8 cellular contexts compared by ENCODE assay signal in the genomic region with DNA sequence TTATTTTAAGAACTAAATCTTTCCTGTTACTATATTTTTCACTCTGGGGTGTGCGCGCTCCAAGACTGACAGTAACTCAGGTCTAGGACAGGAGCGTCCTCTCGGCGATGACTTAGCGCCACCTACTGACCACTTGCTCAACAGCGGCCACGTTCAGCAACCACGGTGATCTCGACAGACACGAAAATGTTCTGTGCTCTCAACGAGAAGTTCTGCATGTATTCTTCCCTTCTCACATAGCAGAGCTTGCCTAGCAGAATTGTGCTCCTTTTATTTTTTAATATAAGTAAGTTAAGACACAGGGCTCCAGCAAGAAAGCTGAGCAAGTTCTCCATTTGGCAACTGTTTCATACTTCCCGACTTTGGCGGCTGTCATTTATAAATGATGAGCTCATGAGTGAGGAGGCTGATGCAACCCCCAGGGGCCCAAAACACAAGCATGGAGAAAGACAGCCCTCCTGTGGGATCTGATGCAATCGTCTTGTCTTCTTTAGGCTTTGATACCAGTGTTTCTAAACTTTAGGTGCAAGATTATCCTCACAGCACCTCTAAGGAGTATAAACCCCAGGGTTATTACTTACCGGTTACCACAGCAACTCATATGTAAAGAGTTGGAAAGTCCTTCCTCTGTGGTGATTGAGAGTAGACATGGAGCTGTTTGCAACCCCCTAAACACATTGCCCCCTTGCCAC.
DNase-seq lines count a peak whose midpoint lies in the region; ATAC-seq and TF ChIP-seq lines count a peak whose summit lies in the region.

No MANE protein-coding gene starts in this region.

- peak; percentile 97 for ATAC-seq in GM21576 (IDR thresholded peaks at IDR 0.05; ENCODE audit: unreplicated experiment)
- ATAC-seq in natural killer cell treated with Interleukin-12 subunit alpha and Interleukin-12 subunit beta and Interleukin-15 and Interleukin-18, amount 100 ng/mL, for 72 hours, result peak; percentile 86 to 87
- peak; percentile 97 to 99 for ATAC-seq in stimulated activated naive B cell treated with anti-CD40 and anti-IgM and Interleukin-4, amounts not matched to agents 10 μg/mL and 1 μg/mL and 100 μg/mL, for 72 hours (replicated peaks)

- no peak overlapping the region for H3K4me3 ChIP-seq in OCI-LY7 (ENCODE audit: low read depth, low read length, poor library complexity, severe bottlenecking)
- H3K4me3 ChIP-seq in esophagus muscularis mucosa, result peak overlapping the region in 3 of 4 donors; percentile 16 to 41 (median 21)

- POLR2A ChIA-PET in OCI-LY7 (lab: Charles Lee), result interaction anchor here (1.0 kb wide), 1 partner anchor 12 kb away, joined by 3 read pairs; no protein-coding TSS in a partner anchor

- WGBS in esophagus muscularis mucosa, result 5% methylated on average over 15 of the region's 16 CpGs

- no peak overlapping the region for H3K27ac Mint-ChIP-seq in natural killer cell treated with Interleukin-12 subunit alpha and Interleukin-12 subunit beta and Interleukin-15 and Interleukin-18, amount 100 ng/mL, for 72 hours
- H3K27ac Mint-ChIP-seq in stimulated activated naive B cell treated with anti-CD40 and anti-IgM and Interleukin-4, amounts not matched to agents 10 μg/mL and 1 μg/mL and 100 μg/mL, for 72 hours, result no peak overlapping the region

- no peak overlapping the region for H3K4me3 Mint-ChIP-seq in natural killer cell treated with Interleukin-12 subunit alpha and Interleukin-12 subunit beta and Interleukin-15 and Interleukin-18, amount 100 ng/mL, for 72 hours
- H3K4me3 Mint-ChIP-seq in stimulated activated naive B cell treated with anti-CD40 and anti-IgM and Interleukin-4, amounts not matched to agents 10 μg/mL and 1 μg/mL and 100 μg/mL, for 72 hours, result no peak overlapping the region

- intact Hi-C loops in OCI-LY7 (cut with micrococcal nuclease; ENCODE audit: unreplicated experiment) (loop anchor here (2.0 to 10.0 kb wide), 3 partner anchors 359 to 1581 kb away; partner anchors contain the start of gene HLX), esophagus muscularis mucosa (cut with DNase I) (loop anchor here (2.0 to 10.0 kb wide), 3 partner anchors 361 to 979 kb away; no protein-coding TSS in a partner anchor)

- no peak for TF ChIP-seq POLR2A in esophagus muscularis mucosa (IDR thresholded peaks at IDR 0.05; ENCODE audit: low read depth)

- CTCF ChIA-PET in OCI-LY7 (lab: Charles Lee; ENCODE audit: unreplicated experiment), result interaction anchor here (0.7 to 1.0 kb wide), 2 partner anchors 10 to 240 kb away, joined by 3 to 5 read pairs; no protein-coding TSS in a partner anchor

- peaks cover 9% of the 10 kb centered on the region for H3K36me3 Mint-ChIP-seq in natural killer cell treated with Interleukin-12 subunit alpha and Interleukin-12 subunit beta and Interleukin-15 and Interleukin-18, amount 100 ng/mL, for 72 hours
- H3K36me3 Mint-ChIP-seq in stimulated activated naive B cell treated with anti-CD40 and anti-IgM and Interleukin-4, amounts not matched to agents 10 μg/mL and 1 μg/mL and 100 μg/mL, for 72 hours, result peaks cover 8 to 12% of the 10 kb centered on the region in 2 donors

- H3K4me1 Mint-ChIP-seq in natural killer cell treated with Interleukin-12 subunit alpha and Interleukin-12 subunit beta and Interleukin-15 and Interleukin-18, amount 100 ng/mL, for 72 hours (ENCODE audit: low read depth in 2 of 2), result peaks cover 0 to 3% of the 10 kb centered on the region in 2 donors
- peaks cover 5 to 12% of the 10 kb centered on the region in 2 donors for H3K4me1 Mint-ChIP-seq in stimulated activated naive B cell treated with anti-CD40 and anti-IgM and Interleukin-4, amounts not matched to agents 10 μg/mL and 1 μg/mL and 100 μg/mL, for 72 hours

- H3K9me2 ChIP-seq in OCI-LY7 (ENCODE audit: insufficient read depth, low read length), result no peaks in the 10 kb centered on the region

- no TSS peak for BruUV-seq in OCI-LY7 (replicated peaks; lab: Mats Ljungman, UMichigan)

- peak; percentile 96 for TF ChIP-seq CTCF in OCI-LY7 (conservative IDR thresholded peaks at IDR 0.05; ENCODE audit: low read length)
- TF ChIP-seq CTCF in esophagus muscularis mucosa (IDR thresholded peaks at IDR 0.05), result peak; percentile 89 to 95 (median 92)

- peak overlapping the region; percentile 30; the same call in 1 of the 2 replicates for H3K4me2 ChIP-seq in OCI-LY7 (ENCODE audit: low read length)

- peak overlapping the region; percentile 73 for H2AFZ ChIP-seq in OCI-LY7 (ENCODE audit: low read length)

- H3K79me2 ChIP-seq in OCI-LY7 (ENCODE audit: insufficient read depth, low read depth, low read length), result no peaks in the 10 kb centered on the region

- H3K4me1 ChIP-seq in OCI-LY7 (ENCODE audit: insufficient read depth, low read length, poor library complexity, severe bottlenecking) (no peaks in the 10 kb centered on the region), esophagus muscularis mucosa (peaks cover 10 to 20% (median 18%) of the 10 kb centered on the region in 4 donors)

- H3K27ac ChIP-seq in OCI-LY7 (ENCODE audit: low read depth, low read length, poor library complexity, severe bottlenecking) (no peak overlapping the region), esophagus muscularis mucosa (replicated peaks in 1 of 4) (peak overlapping the region in 3 of 4 donors; percentile 36 to 61 (median 40))

- peaks cover 9% of the 10 kb centered on the region for H3K9me3 Mint-ChIP-seq in natural killer cell treated with Interleukin-12 subunit alpha and Interleukin-12 subunit beta and Interleukin-15 and Interleukin-18, amount 100 ng/mL, for 72 hours
- peaks cover 10% of the 10 kb centered on the region in 2 donors for H3K9me3 Mint-ChIP-seq in stimulated activated naive B cell treated with anti-CD40 and anti-IgM and Interleukin-4, amounts not matched to agents 10 μg/mL and 1 μg/mL and 100 μg/mL, for 72 hours

- no peaks in the 10 kb centered on the region for H3K36me3 ChIP-seq in OCI-LY7 (ENCODE audit: insufficient read depth, low read length)
- no peaks in the 10 kb centered on the region for H3K36me3 ChIP-seq in esophagus muscularis mucosa

- DNase-seq in DMS79 (lab: John Stamatoyannopoulos, UW) (peak; percentile 22), HuH-7 (ENCODE audit: low spot score) (peak; percentile 75), OCI-LY7 (ENCODE audit: low spot score) (peak; percentile 75), activated T-cell treated with anti-CD3 and anti-CD28 coated beads for 24 hours (ENCODE audit: low read depth) (peak; percentile 74), esophagus muscularis mucosa (ENCODE audit: extremely low spot score) (peak; percentile 95)
- DNase-seq in natural killer cell treated with Interleukin-12 subunit alpha and Interleukin-12 subunit beta and Interleukin-15 and Interleukin-18, amount 100 ng/mL, for 72 hours (ENCODE audit: low spot score), result peak; percentile 81
- DNase-seq in stimulated activated naive B cell treated with anti-CD40 and anti-IgM and Interleukin-4, amounts not matched to agents 10 μg/mL and 1 μg/mL and 100 μg/mL, for 72 hours, result peak; percentile 71

- H3K27me3 ChIP-seq in esophagus muscularis mucosa, result no peaks in the 10 kb centered on the region

- no peak for TF ChIP-seq EP300 in esophagus muscularis mucosa (IDR thresholded peaks at IDR 0.05)

- peaks cover 2 to 6% of the 10 kb centered on the region in 2 donors for H3K27me3 Mint-ChIP-seq in natural killer cell treated with Interleukin-12 subunit alpha and Interleukin-12 subunit beta and Interleukin-15 and Interleukin-18, amount 100 ng/mL, for 72 hours
- H3K27me3 Mint-ChIP-seq in stimulated activated naive B cell treated with anti-CD40 and anti-IgM and Interleukin-4, amounts not matched to agents 10 μg/mL and 1 μg/mL and 100 μg/mL, for 72 hours, result peaks cover 0 to 11% of the 10 kb centered on the region in 2 donors

- H4K20me1 ChIP-seq in OCI-LY7 (ENCODE audit: insufficient read depth, low read length), result no peaks in the 10 kb centered on the region

- H3K9me3 ChIP-seq in OCI-LY7 (ENCODE audit: low read length) (0 out of 2 replicates have a peak, but pooled peaks cover 18% of the 10 kb centered on the region), esophagus muscularis mucosa (peaks cover 0 to 9% (median 2%) of the 10 kb centered on the region in 4 donors)

Comparison
In these comparisons a context has a peak if more than half of its experiments do, and no peak if none do; other contexts are left out.
1. DNase-seq: peak in every context shown above with its lines; median percentile 95 in esophagus muscularis mucosa; 81 in natural killer cell treated with Interleukin-12 subunit alpha and Interleukin-12 subunit beta and Interleukin-15 and Interleukin-18, amount 100 ng/mL, for 72 hours; 75 in HuH-7; 75 in OCI-LY7; 74 in activated T-cell treated with anti-CD3 and anti-CD28 coated beads for 24 hours; 71 in stimulated activated naive B cell treated with anti-CD40 and anti-IgM and Interleukin-4, amounts not matched to agents 10 μg/mL and 1 μg/mL and 100 μg/mL, for 72 hours; 22 in DMS79.